In the genomic region with DNA sequence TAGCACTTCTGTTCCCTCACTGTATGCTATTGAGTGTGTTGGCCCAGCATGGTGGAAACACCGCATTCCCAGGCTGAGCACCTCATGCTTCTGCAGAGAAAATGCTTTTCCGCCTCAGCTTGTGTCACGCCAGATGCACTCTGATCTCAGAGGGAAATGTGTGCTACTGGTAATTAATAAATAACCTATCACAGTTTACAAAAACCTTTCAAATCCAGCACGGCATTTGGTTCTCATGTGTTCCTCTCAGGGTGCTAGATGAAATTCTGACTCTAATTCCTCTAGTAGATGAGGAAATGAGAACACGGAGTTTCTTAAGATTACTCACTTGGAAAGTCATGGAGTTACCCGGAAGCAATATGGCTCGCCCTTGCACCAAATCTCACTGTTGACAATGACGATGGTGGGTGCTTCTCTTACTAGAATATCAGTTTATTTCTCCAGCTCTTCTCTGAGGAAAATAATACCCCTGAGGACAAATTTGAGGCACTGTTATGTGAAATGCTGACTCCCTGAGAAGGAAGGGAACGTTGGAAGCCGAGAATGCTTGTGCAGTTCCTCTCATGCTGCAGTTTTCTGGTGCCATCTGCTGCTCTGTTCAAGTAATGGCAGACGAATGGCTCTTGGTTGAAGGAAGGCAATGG, we compare ENCODE assay signal across 8 cellular contexts.
DNase-seq lines count a peak whose midpoint lies in the region; ATAC-seq and TF ChIP-seq lines count a peak whose summit lies in the region.

No MANE protein-coding gene starts in this region.

- no peaks in the 10 kb centered on the region for H3K9me3 Mint-ChIP-seq in activated T-cell treated with anti-CD3 and anti-CD28 coated beads, Interleukin-2, amount 50 U/mL, for 4 hours

- no peaks in the 10 kb centered on the region for H3K79me2 ChIP-seq in DND-41 (ENCODE audit: insufficient read depth, low read length)

- DNase-seq in DND-41: peak; percentile 35
- peak; percentile 78 for DNase-seq in NCI-H526 treated with DMSO at 0.1 percent for 48 hours (lab: John Stamatoyannopoulos, UW)
- peak; percentile 7 for DNase-seq in activated T-cell treated with anti-CD3 and anti-CD28 coated beads, Interleukin-2, amount 50 U/mL, for 4 hours
- peak; percentile 73 for DNase-seq in globus pallidus (ENCODE audit: low spot score)
- DNase-seq in omental fat pad (ENCODE audit: low spot score): no peak
- no peak for DNase-seq in activated CD8-positive, alpha-beta memory T cell treated with anti-CD3 and anti-CD28 coated beads for 24 hours

- H3K36me3 Mint-ChIP-seq in activated T-cell treated with anti-CD3 and anti-CD28 coated beads, Interleukin-2, amount 50 U/mL, for 4 hours (ENCODE audit: insufficient read depth): no peaks in the 10 kb centered on the region

- no peak overlapping the region for H3K9ac ChIP-seq in DND-41 (ENCODE audit: low read depth, low read length)

- H3K27me3 ChIP-seq in DND-41 (ENCODE audit: insufficient read depth, low read length, poor library complexity): no peaks in the 10 kb centered on the region

- H3K36me3 ChIP-seq in DND-41 (ENCODE audit: insufficient read depth, low read length): no peaks in the 10 kb centered on the region

- H2AFZ ChIP-seq in DND-41 (ENCODE audit: low read depth, low read length): no peak overlapping the region

- H3K4me2 ChIP-seq in DND-41 (ENCODE audit: insufficient read depth, low read length): no peak overlapping the region

- no peak overlapping the region for H3K4me3 ChIP-seq in DND-41 (ENCODE audit: low read depth in 1 of 2, low read length in 2 of 2)

- H3K4me1 ChIP-seq in DND-41 (ENCODE audit: insufficient read depth, low read length): no peaks in the 10 kb centered on the region

- H3K27ac ChIP-seq in DND-41 (ENCODE audit: low read length): no peak overlapping the region

- ATAC-seq in DND-41 (ENCODE audit: insufficient read depth, low read depth): peak; percentile 66; the same call in 2 of the 3 replicates
- ATAC-seq in GM19452 (IDR thresholded peaks at IDR 0.05; ENCODE audit: unreplicated experiment): peak; percentile 80
- ATAC-seq in HG03565 (IDR thresholded peaks at IDR 0.05; ENCODE audit: unreplicated experiment): peak; percentile 78
- peak in 1 of 2 donors; percentile 41 for ATAC-seq in activated T-cell treated with anti-CD3 and anti-CD28 coated beads, Interleukin-2, amount 50 U/mL, for 4 hours
- peak; percentile 84 for ATAC-seq in omental fat pad (ENCODE audit: low FRiP score)

- peak; percentile 83 for TF ChIP-seq CTCF in DND-41 (IDR thresholded peaks at IDR 0.05; ENCODE audit: borderline replicate concordance, extremely low read depth, low read length, poor library complexity, severe bottlenecking)
- peak in 1 of 3 donors; percentile 3 for TF ChIP-seq CTCF in omental fat pad (IDR thresholded peaks at IDR 0.05)

- H3K27me3 Mint-ChIP-seq in activated T-cell treated with anti-CD3 and anti-CD28 coated beads, Interleukin-2, amount 50 U/mL, for 4 hours (ENCODE audit: low read depth): no peaks in the 10 kb centered on the region

- no peaks in the 10 kb centered on the region for H3K9me3 ChIP-seq in DND-41 (ENCODE audit: insufficient read depth, low read length, severe bottlenecking)

- H3K4me3 Mint-ChIP-seq in activated T-cell treated with anti-CD3 and anti-CD28 coated beads, Interleukin-2, amount 50 U/mL, for 4 hours: no peak overlapping the region

- no peaks in the 10 kb centered on the region for H3K4me1 Mint-ChIP-seq in activated T-cell treated with anti-CD3 and anti-CD28 coated beads, Interleukin-2, amount 50 U/mL, for 4 hours (ENCODE audit: low read depth)

- H4K20me1 ChIP-seq in DND-41 (ENCODE audit: insufficient read depth, low read length): no peaks in the 10 kb centered on the region

Comparison
In these comparisons a context has a peak if more than half of its experiments do, and no peak if none do; other contexts are left out.
1. DNase-seq: peak in DND-41 (single experiment), NCI-H526 treated with DMSO at 0.1 percent for 48 hours (single experiment), activated T-cell treated with anti-CD3 and anti-CD28 coated beads, Interleukin-2, amount 50 U/mL, for 4 hours (single experiment) and globus pallidus (single experiment); none in omental fat pad (single experiment) and activated CD8-positive, alpha-beta memory T cell treated with anti-CD3 and anti-CD28 coated beads for 24 hours (single experiment).